Comparison of ENCODE assay signal across 23 cellular contexts in genomic region chr2:236252521-236252920, GRCh38. TPM values are rescaled to one million over a fixed set of nuclear protein-coding genes. Genes with fewer than 3 reads are reported as not detected.
"Had no signal": no experiment of that assay in that cellular context is flagged by ENCODE, and none has a peak within 500 bp of the region (broad histone marks: within the 10 kb centered on the region; RNA-seq: fewer than 3 reads in every experiment).

No MANE protein-coding gene starts in this region.

- H3K4me1 ChIP-seq: adrenal gland had no signal

- H3K27ac ChIP-seq: adrenal gland, SK-N-MC had no signal

- H3K36me3 ChIP-seq: adrenal gland, MG63 had no signal

- H3K9me3 ChIP-seq: adrenal gland, MG63 had no signal

- DNase-seq: activated B cell treated with CpG ODN at 0.5 μM for 24 hours; activated CD4-positive, alpha-beta memory T cell treated with anti-CD3 and anti-CD28 coated beads, Interleukin-2, amount 10 ng/mL, durations not matched to agents 7 days and 5 days; activated CD4-positive, alpha-beta T cell treated with anti-CD3 and anti-CD28 coated beads, Interleukin-2, amount 50 U/mL, for 1 hour; activated CD8-positive, alpha-beta memory T cell treated with anti-CD3 and anti-CD28 coated beads, Interleukin-2, amount 50 U/mL, for 48 hours; activated naive CD4-positive, alpha-beta T cell treated with anti-CD3 and anti-CD28 coated beads, Interleukin-2, amount 50 U/mL, for 16 hours; activated naive CD8-positive, alpha-beta T cell treated with anti-CD3 and anti-CD28 coated beads, Interleukin-2, amount 10 ng/mL, durations not matched to agents 7 days and 5 days; activated T-cell treated with anti-CD3 and anti-CD28 coated beads, Interleukin-2, amount 50 U/mL, for 1 hour; anterior cingulate cortex; MG63; MV-4-11; NCI-H1092 treated with DMSO at 0.1 percent for 48 hours; NCI-H1417 treated with DMSO at 0.1 percent for 48 hours; NCI-H1694; NCI-H2029; NCI-H2107; NCI-H2171 treated with DMSO at 0.1 percent for 48 hours; NCI-H226; T-cell; T-helper 2 cell; T1000 had no signal

- H3K27me3 ChIP-seq: MG63 had no signal

- ATAC-seq: T-cell had no signal

- H3K4me3 ChIP-seq: adrenal gland, MG63, SK-N-MC had no signal

RNA-seq across cellular contexts. Expression of gene ASB18, which starts 11.7 kb away (rescaled TPM):
- total RNA-seq: activated B cell treated with CpG ODN at 0.5 μM for 24 hours; activated CD4-positive, alpha-beta memory T cell treated with anti-CD3 and anti-CD28 coated beads, Interleukin-2, amount 10 ng/mL, durations not matched to agents 7 days and 5 days; activated naive CD8-positive, alpha-beta T cell treated with anti-CD3 and anti-CD28 coated beads, Interleukin-2, amount 10 ng/mL, durations not matched to agents 7 days and 5 days; adrenal gland; NCI-H460; T-cell had no signal
- polyA plus RNA-seq: adrenal gland had no signal
